ENCODE assay signal across 8 cellular contexts in the genomic region with DNA sequence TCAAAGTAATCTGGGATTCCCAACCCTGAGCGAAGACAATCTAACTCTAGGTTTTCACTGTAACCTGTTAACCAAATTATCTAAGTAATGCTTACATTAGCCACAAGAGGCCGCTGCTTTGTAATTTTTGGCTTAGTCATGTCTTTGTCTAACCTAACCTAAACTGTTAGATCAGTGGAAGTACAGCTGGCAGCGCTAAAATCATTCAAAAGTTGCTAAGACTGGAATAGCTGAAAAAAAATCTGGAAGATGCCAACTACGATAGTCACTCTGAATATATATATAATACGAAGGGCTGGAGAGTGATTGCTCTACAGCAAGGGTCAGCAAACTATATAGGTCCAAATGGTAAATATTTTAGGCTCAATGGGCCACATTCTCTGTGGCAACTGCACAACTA.
DNase-seq lines count a peak whose midpoint lies in the region; ATAC-seq, FAIRE-seq and TF ChIP-seq lines count a peak whose summit lies in the region.

No MANE protein-coding gene starts in this region.

- no peaks in the 10 kb centered on the region for H3K9me3 Mint-ChIP-seq in astrocyte (ENCODE audit: unreplicated experiment)

- H3K27me3 Mint-ChIP-seq in astrocyte (ENCODE audit: low read depth, unreplicated experiment), result no peaks in the 10 kb centered on the region

- H3K36me3 Mint-ChIP-seq in astrocyte (ENCODE audit: low read depth, unreplicated experiment), result peaks cover under 1% of the 10 kb centered on the region

- FAIRE-seq in astrocyte (lab: Jason Lieb, UNC), result peak; percentile 66

- no peaks in the 10 kb centered on the region for H3K9me3 ChIP-seq in astrocyte (ENCODE audit: insufficient read depth, low read depth, low read length)
- H3K9me3 ChIP-seq in smooth muscle cell (replicated peaks; ENCODE audit: low read depth), result no peaks in the 10 kb centered on the region

- H3F3A ChIP-seq in smooth muscle cell (ENCODE audit: low read depth), result peaks cover 11% of the 10 kb centered on the region

- H3K4me1 ChIP-seq in astrocyte (ENCODE audit: insufficient read depth, low read length) (no peaks in the 10 kb centered on the region), smooth muscle cell (ENCODE audit: low read depth) (no peaks in the 10 kb centered on the region)

- H3K36me3 ChIP-seq in astrocyte (ENCODE audit: insufficient read depth, low read length), result peaks cover 29% of the 10 kb centered on the region
- H3K36me3 ChIP-seq in smooth muscle cell (ENCODE audit: low read depth), result peaks cover 22% of the 10 kb centered on the region

- H3K79me2 ChIP-seq in astrocyte (ENCODE audit: insufficient read depth, low read length) (no peaks in the 10 kb centered on the region), smooth muscle cell (ENCODE audit: low read depth) (no peaks in the 10 kb centered on the region)

- H3K4me2 ChIP-seq in astrocyte (ENCODE audit: low read length) (no peak overlapping the region), smooth muscle cell (no peak overlapping the region)

- H3K27me3 ChIP-seq in astrocyte (ENCODE audit: insufficient read depth, low read length), result no peaks in the 10 kb centered on the region
- peaks cover 3% of the 10 kb centered on the region for H3K27me3 ChIP-seq in smooth muscle cell (ENCODE audit: low read depth)

- no peaks in the 10 kb centered on the region for H3K4me1 Mint-ChIP-seq in astrocyte (ENCODE audit: low read depth, unreplicated experiment)

- H3K27ac Mint-ChIP-seq in astrocyte (ENCODE audit: unreplicated experiment), result no peak overlapping the region

- H3K4me3 Mint-ChIP-seq in astrocyte (ENCODE audit: unreplicated experiment), result no peak overlapping the region

- DNase-seq in activated CD4-positive, CD25-positive, alpha-beta regulatory T cell (lab: John Stamatoyannopoulos, UW), result peak in 3 of 4 experiments; percentile 2 to 17 (median 3)
- no peak for DNase-seq in activated CD4-positive, CD25-positive, alpha-beta regulatory T cell treated with anti-CD3 and anti-CD28 coated beads, Interleukin-2, amount 50 U/mL, for 72 hours
- DNase-seq in HuH-7.5 (ENCODE audit: low spot score) (peak; percentile 18), RPMI8226 (peak; percentile 72), astrocyte (ENCODE audit: low read depth) (peak; percentile 36), hippocampal formation (lab: John Stamatoyannopoulos, UW) (peak; percentile 19 to 81), smooth muscle cell (lab: John Stamatoyannopoulos, UW; ENCODE audit: unreplicated experiment) (no peak)

- no peak overlapping the region for H2AFZ ChIP-seq in astrocyte (ENCODE audit: low read depth, low read length)
- no peak overlapping the region for H2AFZ ChIP-seq in smooth muscle cell (ENCODE audit: low read depth)

- WGBS in smooth muscle cell (ENCODE audit: low lambda C conversion rate), result 31% methylated on average over 5 of the region's 5 CpGs

- ATAC-seq in GM21786 (IDR thresholded peaks at IDR 0.05; ENCODE audit: unreplicated experiment), result peak; percentile 89

- H3K4me3 ChIP-seq in astrocyte (ENCODE audit: insufficient read depth, low read depth, low read length) (no peak overlapping the region), smooth muscle cell (no peak overlapping the region)

- no peak overlapping the region for H3K9ac ChIP-seq in astrocyte (ENCODE audit: low read length)
- H3K9ac ChIP-seq in smooth muscle cell (ENCODE audit: low read depth), result no peak overlapping the region

- H4K20me1 ChIP-seq in astrocyte (ENCODE audit: insufficient read depth, low read length) (no peaks in the 10 kb centered on the region), smooth muscle cell (ENCODE audit: low read depth) (no peaks in the 10 kb centered on the region)

- H3K27ac ChIP-seq in astrocyte (ENCODE audit: low read depth, low read length) (no peak overlapping the region), smooth muscle cell (ENCODE audit: low read depth) (no peak overlapping the region)

- TF ChIP-seq CTCF in astrocyte (IDR thresholded peaks at IDR 0.05; ENCODE audit: insufficient read depth, low read depth, low read length) (peak; percentile 88), smooth muscle cell (IDR thresholded peaks at IDR 0.05; ENCODE audit: borderline replicate concordance, insufficient read depth, poor library complexity, severe bottlenecking) (peak; percentile 79)

Comparison
In these comparisons a context has a peak if more than half of its experiments do, and no peak if none do; other contexts are left out.
1. DNase-seq: peak in activated CD4-positive, CD25-positive, alpha-beta regulatory T cell (3 of 4), HuH-7.5 (single experiment), RPMI8226 (single experiment), astrocyte (single experiment) and hippocampal formation (2 of 2); none in activated CD4-positive, CD25-positive, alpha-beta regulatory T cell treated with anti-CD3 and anti-CD28 coated beads, Interleukin-2, amount 50 U/mL, for 72 hours (single experiment) and smooth muscle cell (single experiment).